1 cellular context compared by ENCODE assay signal in genomic region chr17:82864721-82865240, GRCh38.
TF ChIP-seq lines count a peak whose summit lies in the region.

No MANE protein-coding gene starts in this region.

TF ChIP-seq in IMR-90, 13 proteins besides CTCF, POLR2A, EP300 and RAD21 (continued from another document):
- TF ChIP-seq, protein P1, sequence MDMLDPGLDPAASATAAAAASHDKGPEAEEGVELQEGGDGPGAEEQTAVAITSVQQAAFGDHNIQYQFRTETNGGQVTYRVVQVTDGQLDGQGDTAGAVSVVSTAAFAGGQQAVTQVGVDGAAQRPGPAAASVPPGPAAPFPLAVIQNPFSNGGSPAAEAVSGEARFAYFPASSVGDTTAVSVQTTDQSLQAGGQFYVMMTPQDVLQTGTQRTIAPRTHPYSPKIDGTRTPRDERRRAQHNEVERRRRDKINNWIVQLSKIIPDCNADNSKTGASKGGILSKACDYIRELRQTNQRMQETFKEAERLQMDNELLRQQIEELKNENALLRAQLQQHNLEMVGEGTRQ (IDR thresholded peaks at IDR 0.05; ENCODE audit: low read depth, low read length), result no peak
- TF ChIP-seq FOS (IDR thresholded peaks at IDR 0.05; ENCODE audit: low read depth, low read length), result no peak
